In the genomic region with DNA sequence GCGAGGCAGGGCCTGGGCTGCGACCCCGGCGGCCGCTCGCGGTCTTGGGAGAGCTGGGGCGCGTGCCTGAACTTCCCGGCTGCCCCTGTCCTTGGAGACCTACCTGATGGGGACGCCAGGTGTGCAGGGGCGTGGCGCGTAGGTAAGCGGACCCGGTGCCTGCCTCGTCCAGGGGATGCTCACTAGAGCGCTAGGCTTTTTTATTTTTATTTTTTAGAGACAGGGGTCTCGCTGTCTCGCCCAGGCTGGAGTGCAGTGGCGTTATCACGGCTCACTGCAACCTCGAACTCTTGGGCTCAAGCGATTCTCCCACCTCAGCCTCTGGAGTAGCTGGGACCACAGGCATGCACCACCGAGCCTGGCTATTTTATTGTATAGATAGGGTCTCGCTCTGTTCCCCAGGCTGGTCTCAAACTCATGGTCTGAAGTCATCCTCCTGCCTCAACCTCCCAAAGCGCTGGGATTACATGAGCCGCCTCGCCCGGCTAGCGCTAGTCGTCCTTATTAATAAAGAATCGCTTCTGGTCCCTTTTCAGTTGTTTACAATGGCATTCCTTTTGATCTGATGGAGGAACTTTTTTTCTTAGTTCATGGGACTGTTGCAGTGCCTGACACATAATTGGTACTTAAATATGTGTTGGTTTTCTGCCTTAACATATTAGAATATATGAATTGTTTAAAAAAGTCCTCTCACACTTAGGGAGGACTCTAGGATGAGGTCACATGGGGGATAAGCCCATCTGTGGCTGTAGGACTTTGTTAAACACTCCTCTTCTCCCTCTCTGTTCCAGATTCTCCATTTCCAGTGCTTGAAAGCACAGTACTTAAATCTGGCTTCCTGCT, we compare ENCODE assay signal across 8 cellular contexts. TPM values are rescaled to one million over a fixed set of nuclear protein-coding genes. Genes with fewer than 3 reads are reported as not detected.
DNase-seq lines count a peak whose midpoint lies in the region; ATAC-seq and TF ChIP-seq lines count a peak whose summit lies in the region.

No MANE protein-coding gene starts in this region.

- H3K9me3 Mint-ChIP-seq in activated T-helper 17 cell treated with anti-CD3 and anti-CD28 coated beads, Interleukin-2, amount 50 U/mL, for 72 hours: no peaks in the 10 kb centered on the region

- no peak for ATAC-seq in activated T-helper 17 cell treated with anti-CD3 and anti-CD28 coated beads, Interleukin-2, amount 50 U/mL, for 72 hours (replicated peaks)
- ATAC-seq in esophagus mucosa: no peak
- no peak for ATAC-seq in GM21619 (IDR thresholded peaks at IDR 0.05; ENCODE audit: unreplicated experiment)

- TF ChIP-seq CTCF in AG04449 (IDR thresholded peaks at IDR 0.05; ENCODE audit: insufficient read depth, low read length, missing control alignments): no peak

- H3K36me3 Mint-ChIP-seq in activated T-helper 17 cell treated with anti-CD3 and anti-CD28 coated beads, Interleukin-2, amount 50 U/mL, for 72 hours (ENCODE audit: low read depth): peaks cover 32% of the 10 kb centered on the region

- H3K9ac ChIP-seq in iPS-20b (ENCODE audit: low read depth, low read length): peak overlapping the region; percentile 77; the same call in 1 of the 2 replicates

- no peaks in the 10 kb centered on the region for H3K27me3 Mint-ChIP-seq in activated T-helper 17 cell treated with anti-CD3 and anti-CD28 coated beads, Interleukin-2, amount 50 U/mL, for 72 hours

- POLR2A ChIA-PET in AG04449 (lab: Yijun Ruan, JAX): interaction anchor here (0.6 to 1.1 kb wide), 6 partner anchors 13 to 69 kb away, joined by 3 to 12 read pairs (median 3); no protein-coding TSS in a partner anchor

- DNase-seq in AG04449 (ENCODE audit: low read depth, low spot score) (no peak), H7 (no peak), substantia nigra (lab: John Stamatoyannopoulos, UW) (no peak), NK-92 (lab: John Stamatoyannopoulos, UW; ENCODE audit: unreplicated experiment) (no peak)

- no peaks in the 10 kb centered on the region for H3K9me3 ChIP-seq in iPS-20b (ENCODE audit: insufficient read depth, low read depth, low read length)

- peaks cover 8% of the 10 kb centered on the region for H3K36me3 ChIP-seq in H7 (replicated peaks; ENCODE audit: control insufficient read depth, insufficient read depth, low read length)
- H3K36me3 ChIP-seq in iPS-20b (ENCODE audit: insufficient read depth, low read depth, low read length): peaks cover 41% of the 10 kb centered on the region

- H3K4me3 ChIP-seq in AG04449 (ENCODE audit: low read depth, low read length): peak overlapping the region; percentile 91
- H3K4me3 ChIP-seq in H7 (ENCODE audit: insufficient read depth, low read depth, low read length): peak overlapping the region; percentile 92
- H3K4me3 ChIP-seq in iPS-20b (ENCODE audit: low read length): peak overlapping the region; percentile 79

- H3K4me1 Mint-ChIP-seq in activated T-helper 17 cell treated with anti-CD3 and anti-CD28 coated beads, Interleukin-2, amount 50 U/mL, for 72 hours: peaks cover 5% of the 10 kb centered on the region

- H3K4me1 ChIP-seq in iPS-20b (ENCODE audit: insufficient read depth, low read length): peaks cover 14% of the 10 kb centered on the region; the same call in 1 of the 2 replicates

- H3K27me3 ChIP-seq in H7 (ENCODE audit: control insufficient read depth, insufficient read depth, low read length): no peaks in the 10 kb centered on the region
- H3K27me3 ChIP-seq in iPS-20b (ENCODE audit: insufficient read depth, low read length): no peaks in the 10 kb centered on the region

- peak overlapping the region; percentile 81 for H3K4me3 Mint-ChIP-seq in activated T-helper 17 cell treated with anti-CD3 and anti-CD28 coated beads, Interleukin-2, amount 50 U/mL, for 72 hours

- CTCF ChIA-PET in AG04449 (lab: Yijun Ruan, JAX): no interaction called here

- peak overlapping the region; percentile 85 for H3K27ac Mint-ChIP-seq in activated T-helper 17 cell treated with anti-CD3 and anti-CD28 coated beads, Interleukin-2, amount 50 U/mL, for 72 hours

- H3K27ac ChIP-seq in iPS-20b (ENCODE audit: low read length): no peak overlapping the region
- H3K27ac ChIP-seq in substantia nigra (ENCODE audit: low read depth, low read length, poor library complexity, severe bottlenecking): peak overlapping the region; percentile 91

RNA-seq across cellular contexts. Expression of a gene that starts 0.8 kb away (rescaled TPM):
- total RNA-seq in H7 (2014; rRNA removed; shearing (Covaris generic)): 18.3 and 27.6 TPM in 2 replicates
- 10 to 100 TPM; 14.8 to 15.0 TPM for total RNA-seq in activated T-helper 17 cell treated with anti-CD3 and anti-CD28 coated beads, Interleukin-2, amount 50 U/mL, for 72 hours
- total RNA-seq in esophagus mucosa: 9.0 TPM
